ENCODE assay signal across 17 cellular contexts in the genomic region with DNA sequence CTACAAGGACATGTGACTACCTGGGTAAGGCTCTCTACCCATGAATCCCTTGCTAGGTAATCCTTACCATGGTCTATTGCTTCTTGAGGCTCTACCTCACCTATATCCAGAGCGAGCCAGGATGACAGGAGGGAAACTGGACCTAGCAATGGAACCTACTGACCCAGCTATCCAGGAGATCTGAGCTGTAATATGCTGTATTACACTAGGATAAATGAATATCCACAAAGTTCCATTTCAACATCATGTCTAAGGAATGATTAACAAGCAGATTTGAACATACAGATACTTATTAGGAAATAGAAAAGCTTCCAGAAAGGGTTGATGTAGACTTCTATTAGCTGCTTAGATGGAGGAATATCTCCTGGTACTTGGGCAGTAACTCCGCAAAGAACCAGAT.
"Had no signal": no experiment of that assay in that cellular context is flagged by ENCODE, and none has a peak within 500 bp of the region (broad histone marks: within the 10 kb centered on the region; RNA-seq: fewer than 3 reads in every experiment).

No MANE protein-coding gene starts in this region.

- H3K4me3 Mint-ChIP-seq: activated CD8-positive, alpha-beta memory T cell treated with anti-CD3 and anti-CD28 coated beads, Interleukin-2, amount 10 ng/mL, durations not matched to agents 7 days and 5 days; activated naive CD4-positive, alpha-beta T cell treated with anti-CD3 and anti-CD28 coated beads, Interleukin-2, amount 10 ng/mL, durations not matched to agents 7 days and 5 days; neural crest cell; T-cell had no signal

- H3K27ac Mint-ChIP-seq: activated CD8-positive, alpha-beta memory T cell treated with anti-CD3 and anti-CD28 coated beads, Interleukin-2, amount 10 ng/mL, durations not matched to agents 7 days and 5 days; activated naive CD4-positive, alpha-beta T cell treated with anti-CD3 and anti-CD28 coated beads, Interleukin-2, amount 10 ng/mL, durations not matched to agents 7 days and 5 days; T-cell had no signal

- DNase-seq: activated CD4-positive, alpha-beta T cell treated with anti-CD3 and anti-CD28 coated beads for 1 hour; activated CD4-positive, alpha-beta T cell treated with anti-CD3 and anti-CD28 coated beads, Interleukin-2, amount 50 U/mL, for 4 hours; activated CD8-positive, alpha-beta memory T cell treated with anti-CD3 and anti-CD28 coated beads, Interleukin-2, amount 10 ng/mL, durations not matched to agents 7 days and 5 days; activated naive CD4-positive, alpha-beta T cell treated with anti-CD3 and anti-CD28 coated beads, Interleukin-2, amount 10 ng/mL, durations not matched to agents 7 days and 5 days; activated T-cell treated with anti-CD3 and anti-CD28 coated beads, Interleukin-2, amount 50 U/mL, for 1 hour; caudate nucleus; colonic mucosa; glutamatergic neuron; lower lobe of right lung; ovary; retina; stimulated activated CD4-positive, alpha-beta T cell treated with anti-CD3 and anti-CD28 coated beads, Interleukin-15, amount 100 ng/mL, for 24 hours; stimulated activated CD4-positive, alpha-beta T cell treated with anti-CD3 and anti-CD28 coated beads, Interleukin-4, amount 100 ng/mL, for 24 hours; stimulated activated naive CD8-positive, alpha-beta T cell treated with anti-CD3 and anti-CD28 coated beads, Interleukin-15, Interleukin-2, amounts not matched to agents 100 U/mL and 50 U/mL, for 24 hours; T-cell; transverse colon had no signal

- H3K4me1 Mint-ChIP-seq: neural crest cell had no signal

- ATAC-seq: activated CD8-positive, alpha-beta memory T cell treated with anti-CD3 and anti-CD28 coated beads, Interleukin-2, amount 10 ng/mL, durations not matched to agents 7 days and 5 days; lower lobe of right lung; stimulated activated naive CD8-positive, alpha-beta T cell treated with anti-CD3 and anti-CD28 coated beads, Interleukin-15, Interleukin-2, amounts not matched to agents 100 U/mL and 50 U/mL, for 24 hours; T-cell had no signal

- H3K36me3 Mint-ChIP-seq: activated naive CD4-positive, alpha-beta T cell treated with anti-CD3 and anti-CD28 coated beads, Interleukin-2, amount 10 ng/mL, durations not matched to agents 7 days and 5 days had no signal

- H3K9me3 Mint-ChIP-seq: activated naive CD4-positive, alpha-beta T cell treated with anti-CD3 and anti-CD28 coated beads, Interleukin-2, amount 10 ng/mL, durations not matched to agents 7 days and 5 days had no signal

- H3K27me3 Mint-ChIP-seq: activated CD8-positive, alpha-beta memory T cell treated with anti-CD3 and anti-CD28 coated beads, Interleukin-2, amount 10 ng/mL, durations not matched to agents 7 days and 5 days; activated naive CD4-positive, alpha-beta T cell treated with anti-CD3 and anti-CD28 coated beads, Interleukin-2, amount 10 ng/mL, durations not matched to agents 7 days and 5 days; T-cell had no signal
